8 cellular contexts compared by ENCODE assay signal in the genomic region with DNA sequence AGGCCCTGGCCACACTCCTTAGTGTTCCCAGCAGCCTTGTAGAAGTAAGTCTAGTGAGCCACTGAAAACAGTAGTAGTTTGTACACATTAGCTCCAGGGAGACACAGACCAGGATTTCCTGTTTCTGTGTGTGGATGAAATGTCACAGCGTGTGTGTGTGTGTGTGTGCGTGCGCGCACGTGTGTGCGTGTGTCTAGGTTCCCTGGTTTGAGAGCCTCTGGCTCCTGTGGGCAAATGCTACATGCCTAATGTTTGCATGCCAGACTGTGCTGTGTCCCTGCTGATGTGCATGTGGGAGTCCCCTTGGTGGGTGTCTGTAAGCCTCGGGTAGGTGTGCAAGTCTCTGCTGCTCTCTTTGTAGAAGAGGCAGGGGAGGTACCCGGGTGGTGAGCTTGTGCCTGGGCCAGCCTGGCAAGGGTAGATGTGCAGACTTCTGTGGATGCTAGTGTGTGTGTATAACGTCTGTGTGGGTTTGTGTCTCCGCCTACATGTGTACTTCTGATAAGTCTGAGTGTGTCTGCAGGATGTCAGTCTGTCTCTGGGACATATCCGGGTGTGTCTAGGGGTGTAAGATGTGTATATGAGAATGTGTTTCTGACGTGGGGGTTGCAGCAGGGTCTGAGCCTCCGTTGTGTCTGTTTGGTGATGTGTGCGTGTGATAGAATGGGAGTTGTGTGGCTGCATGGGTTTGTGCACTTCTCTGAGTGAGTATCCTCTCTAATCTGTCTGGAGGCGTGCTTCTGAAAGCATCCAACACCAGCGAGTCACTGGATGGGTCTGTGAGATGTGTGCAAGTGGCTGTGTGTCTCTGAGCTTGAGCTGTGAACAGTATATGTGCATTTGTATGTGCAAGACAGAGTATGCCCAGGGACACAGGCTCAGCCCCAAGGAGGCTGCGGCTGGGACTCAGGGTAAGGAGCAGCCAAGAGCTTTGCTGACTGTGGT. TPM values are rescaled to one million over a fixed set of nuclear protein-coding genes. Genes with fewer than 3 reads are reported as not detected.
DNase-seq lines count a peak whose midpoint lies in the region; ATAC-seq and TF ChIP-seq lines count a peak whose summit lies in the region.

No MANE protein-coding gene starts in this region.

- ATAC-seq in activated T-helper 17 cell treated with anti-CD3 and anti-CD28 coated beads, Interleukin-2, amount 50 U/mL, for 72 hours (replicated peaks) = peak; percentile 72
- ATAC-seq in GM19328 (IDR thresholded peaks at IDR 0.05; ENCODE audit: unreplicated experiment) (no peak), GM21381 (IDR thresholded peaks at IDR 0.05; ENCODE audit: unreplicated experiment) (no peak)

- H3K4me1 ChIP-seq in right atrium auricular region (peaks cover 0 to 97% of the 10 kb centered on the region in 2 donors), tibial artery (peaks cover 4 to 97% (median 82%) of the 10 kb centered on the region in 4 donors)

- no peaks in the 10 kb centered on the region for H3K9me3 Mint-ChIP-seq in activated T-helper 17 cell treated with anti-CD3 and anti-CD28 coated beads, Interleukin-2, amount 50 U/mL, for 72 hours

- H3K27ac Mint-ChIP-seq in activated T-helper 17 cell treated with anti-CD3 and anti-CD28 coated beads, Interleukin-2, amount 50 U/mL, for 72 hours = peak overlapping the region; percentile 27

- no peaks in the 10 kb centered on the region for H3K27me3 ChIP-seq in right atrium auricular region
- H3K27me3 ChIP-seq in tibial artery = no peaks in the 10 kb centered on the region

- peaks cover 11% of the 10 kb centered on the region for H3K4me1 Mint-ChIP-seq in activated T-helper 17 cell treated with anti-CD3 and anti-CD28 coated beads, Interleukin-2, amount 50 U/mL, for 72 hours

- peak; percentile 12 for DNase-seq in activated CD4-positive, alpha-beta T cell treated with anti-CD3 and anti-CD28 coated beads for 1 hour
- no peak for DNase-seq in activated CD4-positive, alpha-beta T cell treated with anti-CD3 and anti-CD28 coated beads for 4 hours
- no peak for DNase-seq in right atrium auricular region (ENCODE audit: low spot score)
- DNase-seq in tibial artery = no peak
- DNase-seq in DMS79 treated with DMSO at 0.1 percent for 48 hours (lab: John Stamatoyannopoulos, UW) = no peak

- H3K4me3 Mint-ChIP-seq in activated T-helper 17 cell treated with anti-CD3 and anti-CD28 coated beads, Interleukin-2, amount 50 U/mL, for 72 hours = peak overlapping the region; percentile 35

- H3K36me3 ChIP-seq in right atrium auricular region = no peaks in the 10 kb centered on the region
- H3K36me3 ChIP-seq in tibial artery = no peaks in the 10 kb centered on the region

- H3K9me3 ChIP-seq in right atrium auricular region (no peaks in the 10 kb centered on the region), tibial artery (no peaks in the 10 kb centered on the region)

- TF ChIP-seq CTCF in right atrium auricular region (IDR thresholded peaks at IDR 0.05) = no peak
- TF ChIP-seq CTCF in tibial artery (IDR thresholded peaks at IDR 0.05) = no peak

- H3K4me3 ChIP-seq in right atrium auricular region = no peak overlapping the region
- no peak overlapping the region for H3K4me3 ChIP-seq in tibial artery

- H3K27me3 Mint-ChIP-seq in activated T-helper 17 cell treated with anti-CD3 and anti-CD28 coated beads, Interleukin-2, amount 50 U/mL, for 72 hours = peaks cover 4% of the 10 kb centered on the region

- intact Hi-C loops in tibial artery (cut with DNase I; ENCODE audit: low total_unique reads) = no loop called here

- H3K27ac ChIP-seq in right atrium auricular region (peak overlapping the region; percentile 80 to 84), tibial artery (peak overlapping the region; percentile 89 to 96)

- no peaks in the 10 kb centered on the region for H3K36me3 Mint-ChIP-seq in activated T-helper 17 cell treated with anti-CD3 and anti-CD28 coated beads, Interleukin-2, amount 50 U/mL, for 72 hours (ENCODE audit: low read depth)

RNA-seq across cellular contexts. Expression of a gene that starts 19.0 kb away (rescaled TPM):
- not detected for total RNA-seq in activated T-helper 17 cell treated with anti-CD3 and anti-CD28 coated beads, Interleukin-2, amount 50 U/mL, for 72 hours
- total RNA-seq in right atrium auricular region = under 1 TPM in 1 of 2 donors, not detected in 1; 0.30 TPM
